11 cellular contexts compared by ENCODE assay signal in genomic region chr10:98374176-98374969, GRCh38. TPM values are rescaled to one million over a fixed set of nuclear protein-coding genes. Genes with fewer than 3 reads are reported as not detected.
DNase-seq lines count a peak whose midpoint lies in the region; ATAC-seq and TF ChIP-seq lines count a peak whose summit lies in the region.
"Had no signal": no experiment of that assay in that cellular context is flagged by ENCODE, and none has a peak within 500 bp of the region (broad histone marks: within the 10 kb centered on the region; RNA-seq: fewer than 3 reads in every experiment).

No MANE protein-coding gene starts in this region.

- DNase-seq in heart right ventricle, result no peak
- DNase-seq in right cardiac atrium, result no peak
- peak; percentile 52 for DNase-seq in RPMI7951 (ENCODE audit: low read depth)
- DNase-seq in head of caudate nucleus, result peak in 23 of 42 donors; percentile 7 to 78 (median 42)
- DNase-seq in type B pancreatic cell (ENCODE audit: extremely low spot score, unreplicated experiment), result no peak
- DNase-seq in COR-L47 (lab: John Stamatoyannopoulos, UW), result no peak
- DNase-seq in left lobe of liver (ENCODE audit: low spot score), result no peak
- no peak for DNase-seq in NOMO-1 (lab: John Stamatoyannopoulos, UW; ENCODE audit: unreplicated experiment in 2 of 2)
- DNase-seq: CD4-positive, CD25-positive, alpha-beta regulatory T cell had no signal

- no peaks in the 10 kb centered on the region for H3K36me3 Mint-ChIP-seq in type B pancreatic cell
- H3K36me3 Mint-ChIP-seq: natural killer cell treated with Interleukin-12 subunit alpha and Interleukin-12 subunit beta and Interleukin-15 and Interleukin-18, amount 100 ng/mL, for 72 hours had no signal

- intact Hi-C loops in heart right ventricle (cut with DNase I), result no loop called here
- intact Hi-C loops in right cardiac atrium (cut with DNase I), result no loop called here
- intact Hi-C loops in head of caudate nucleus (cut with DNase I), result no loop called here

- H3K27ac Mint-ChIP-seq in type B pancreatic cell, result peak overlapping the region; percentile 50
- H3K27ac Mint-ChIP-seq: CD4-positive, CD25-positive, alpha-beta regulatory T cell; natural killer cell treated with Interleukin-12 subunit alpha and Interleukin-12 subunit beta and Interleukin-15 and Interleukin-18, amount 100 ng/mL, for 72 hours had no signal

- peaks cover 0 to 3% (median 0%) of the 10 kb centered on the region in 7 donors for H3K27me3 ChIP-seq in heart right ventricle
- no peaks in the 10 kb centered on the region for H3K27me3 ChIP-seq in right cardiac atrium (ENCODE audit: control insufficient read depth, insufficient read depth)
- H3K27me3 ChIP-seq: gastroesophageal sphincter had no signal

- H3K4me3 ChIP-seq in heart right ventricle (no peak overlapping the region), right cardiac atrium (ENCODE audit: low read length) (no peak overlapping the region)
- H3K4me3 ChIP-seq: gastroesophageal sphincter had no signal

- H3K27ac ChIP-seq in heart right ventricle (no peak overlapping the region), right cardiac atrium (ENCODE audit: low read length) (no peak overlapping the region)
- H3K27ac ChIP-seq: gastroesophageal sphincter had no signal

- H3K9me3 ChIP-seq in heart right ventricle (peaks cover 0 to 6% (median 0%) of the 10 kb centered on the region in 11 donors), right cardiac atrium (ENCODE audit: control insufficient read depth, low read length) (peaks cover 3% of the 10 kb centered on the region)

- peaks cover 0 to 7% (median 0%) of the 10 kb centered on the region in 9 donors for H3K36me3 ChIP-seq in heart right ventricle

- ATAC-seq in heart right ventricle (peak in 5 of 8 donors; percentile 37 to 64 (median 38)), right cardiac atrium (no peak), left lobe of liver (no peak)
- ATAC-seq: gastroesophageal sphincter; natural killer cell treated with Interleukin-12 subunit alpha and Interleukin-12 subunit beta and Interleukin-15 and Interleukin-18, amount 100 ng/mL, for 72 hours had no signal

- 46 to 47% methylated on average over 8 of the region's 8 CpGs for WGBS in heart right ventricle, 2 donors
- WGBS in right cardiac atrium, result 58% methylated on average over 8 of the region's 8 CpGs

- H3K4me3 Mint-ChIP-seq in type B pancreatic cell, result peak overlapping the region; percentile 32
- H3K4me3 Mint-ChIP-seq: CD4-positive, CD25-positive, alpha-beta regulatory T cell; natural killer cell treated with Interleukin-12 subunit alpha and Interleukin-12 subunit beta and Interleukin-15 and Interleukin-18, amount 100 ng/mL, for 72 hours had no signal

- H3K27me3 Mint-ChIP-seq in type B pancreatic cell, result peaks cover 11% of the 10 kb centered on the region

- TF ChIP-seq CTCF in heart right ventricle (IDR thresholded peaks at IDR 0.05) (no peak), type B pancreatic cell (conservative IDR thresholded peaks at IDR 0.05) (no peak)

- H3K9me3 Mint-ChIP-seq in type B pancreatic cell, result peaks cover 5% of the 10 kb centered on the region
- H3K9me3 Mint-ChIP-seq: natural killer cell treated with Interleukin-12 subunit alpha and Interleukin-12 subunit beta and Interleukin-15 and Interleukin-18, amount 100 ng/mL, for 72 hours had no signal

- peaks cover 34% of the 10 kb centered on the region for H3K4me1 Mint-ChIP-seq in type B pancreatic cell (ENCODE audit: unreplicated experiment)
- H3K4me1 Mint-ChIP-seq: CD4-positive, CD25-positive, alpha-beta regulatory T cell had no signal

- H3K4me1 ChIP-seq in heart right ventricle, result peaks cover 0 to 32% (median 6%) of the 10 kb centered on the region in 9 donors
- H3K4me1 ChIP-seq in right cardiac atrium (ENCODE audit: control insufficient read depth, insufficient read depth, low read length), result no peaks in the 10 kb centered on the region

RNA-seq across cellular contexts. Expression of gene PYROXD2, which starts 40.6 kb away (rescaled TPM):
- total RNA-seq in heart right ventricle, result 10 to 100 TPM in 9 of 10 donors, 1 to 10 TPM in 1; 9.0 to 18.8 (median 13.9) TPM
- 10 to 100 TPM in 1 of 2 donors, 1 to 10 TPM in 1; 3.1 to 31.2 TPM for polyA plus RNA-seq in heart right ventricle
- 10 to 100 TPM in 1 of 4 donors, 1 to 10 TPM in 3; 5.3 to 10.8 (median 7.6) TPM for total RNA-seq in right cardiac atrium
- 7.9 TPM for polyA plus RNA-seq in right cardiac atrium
- 1.3 and 2.0 TPM in 2 replicates for total RNA-seq in RPMI7951 (2014; rRNA removed; shearing (Covaris generic))
- 6.1 and 14.9 TPM in 2 replicates for total RNA-seq in type B pancreatic cell (ENCODE audit: low replicate concordance)
- total RNA-seq in left lobe of liver, result 5.4 TPM

Comparison
In these comparisons a context has a peak if more than half of its experiments do, and no peak if none do; other contexts are left out.
1. ATAC-seq: peak in heart right ventricle (5 of 8); none in right cardiac atrium (0 of 2) and left lobe of liver (single experiment).
2. DNase-seq: peak in RPMI7951 (single experiment) and head of caudate nucleus (23 of 42); none in heart right ventricle (0 of 2), right cardiac atrium (0 of 3), type B pancreatic cell (single experiment), COR-L47 (single experiment), left lobe of liver (single experiment) and NOMO-1 (0 of 2).